21 cellular contexts compared by ENCODE assay signal in genomic region chr1:232810856-232811255, GRCh38. TPM values are rescaled to one million over a fixed set of nuclear protein-coding genes. Genes with fewer than 3 reads are reported as not detected.
DNase-seq lines count a peak whose midpoint lies in the region; ATAC-seq and TF ChIP-seq lines count a peak whose summit lies in the region.
"Had no signal": no experiment of that assay in that cellular context is flagged by ENCODE, and none has a peak within 500 bp of the region (broad histone marks: within the 10 kb centered on the region; RNA-seq: fewer than 3 reads in every experiment).

No MANE protein-coding gene starts in this region.

- H3K36me3 ChIP-seq in left ventricle myocardium inferior: no peaks in the 10 kb centered on the region

- no peak for DNase-seq in left ventricle myocardium inferior
- no peak for DNase-seq in Right ventricle myocardium inferior (ENCODE audit: missing footprints)
- peak; percentile 12 for DNase-seq in cardiac fibroblast (ENCODE audit: low read depth in 2 of 2)
- DNase-seq in fibroblast of pulmonary artery (ENCODE audit: low read depth): peak; percentile 40
- DNase-seq in effector CD8-positive, alpha-beta T cell (lab: John Stamatoyannopoulos, UW): no peak
- DNase-seq in stimulated activated CD4-positive, alpha-beta T cell treated with anti-CD3 and anti-CD28 coated beads, Interleukin-4, amount 100 ng/mL, for 4 hours: no peak
- DNase-seq: 8988T; AML-193; C1 segment of cervical spinal cord; CD8-positive, alpha-beta T cell; NCI-H1417; NCI-H187; NCI-H446 treated with DMSO at 0.1 percent for 48 hours; NCI-H526 treated with DMSO at 0.1 percent for 48 hours; PC-3; SHP77 had no signal

- H3K4me1 ChIP-seq in left ventricle myocardium inferior: peaks cover 55% of the 10 kb centered on the region

- TF ChIP-seq CTCF in left ventricle myocardium inferior (IDR thresholded peaks at IDR 0.05; ENCODE audit: borderline replicate concordance) (no peak), cardiac fibroblast (IDR thresholded peaks at IDR 0.05; ENCODE audit: low read depth, low read length) (no peak), fibroblast of pulmonary artery (IDR thresholded peaks at IDR 0.05; ENCODE audit: low read length, missing control alignments) (no peak)

- peaks cover 15% of the 10 kb centered on the region for H3K9me3 ChIP-seq in left ventricle myocardium inferior (replicated peaks)

- no peaks in the 10 kb centered on the region for H3K27me3 ChIP-seq in left ventricle myocardium inferior (ENCODE audit: low read depth)

- peak overlapping the region; percentile 24 for H3K27ac ChIP-seq in left ventricle myocardium inferior (replicated peaks)
- H3K27ac ChIP-seq: HL-60, KMS-11 had no signal

- intact Hi-C loops in left ventricle myocardium inferior (cut with micrococcal nuclease) (no loop called here), Right ventricle myocardium inferior (cut with DNase I) (no loop called here)

- H3K4me3 ChIP-seq in left ventricle myocardium inferior (no peak overlapping the region), cardiac fibroblast (replicated peaks in 1 of 2; ENCODE audit: low read depth in 2 of 2, low read length in 2 of 2) (no peak overlapping the region), fibroblast of pulmonary artery (replicated peaks; ENCODE audit: low read depth, low read length) (no peak overlapping the region)

- ATAC-seq in Right ventricle myocardium inferior: no peak
- no peak for ATAC-seq in HG03097 (IDR thresholded peaks at IDR 0.05; ENCODE audit: low FRiP score, unreplicated experiment)
- ATAC-seq: CD8-positive, alpha-beta T cell; PC-3 had no signal

RNA-seq across cellular contexts. Expression of gene MAP10, which starts 5.6 kb away (rescaled TPM):
- total RNA-seq in left ventricle myocardium inferior (3.2 TPM), Right ventricle myocardium inferior (3.3 TPM)
- total RNA-seq: G401, HT-29, PC-3 had no signal

Comparison
In these comparisons a context has a peak if more than half of its experiments do, and no peak if none do; other contexts are left out.
1. DNase-seq: peak in cardiac fibroblast (2 of 2) and fibroblast of pulmonary artery (single experiment); none in left ventricle myocardium inferior (single experiment), Right ventricle myocardium inferior (single experiment), effector CD8-positive, alpha-beta T cell (single experiment) and stimulated activated CD4-positive, alpha-beta T cell treated with anti-CD3 and anti-CD28 coated beads, Interleukin-4, amount 100 ng/mL, for 4 hours (0 of 2).